23 cellular contexts compared by ENCODE assay signal in the genomic region with DNA sequence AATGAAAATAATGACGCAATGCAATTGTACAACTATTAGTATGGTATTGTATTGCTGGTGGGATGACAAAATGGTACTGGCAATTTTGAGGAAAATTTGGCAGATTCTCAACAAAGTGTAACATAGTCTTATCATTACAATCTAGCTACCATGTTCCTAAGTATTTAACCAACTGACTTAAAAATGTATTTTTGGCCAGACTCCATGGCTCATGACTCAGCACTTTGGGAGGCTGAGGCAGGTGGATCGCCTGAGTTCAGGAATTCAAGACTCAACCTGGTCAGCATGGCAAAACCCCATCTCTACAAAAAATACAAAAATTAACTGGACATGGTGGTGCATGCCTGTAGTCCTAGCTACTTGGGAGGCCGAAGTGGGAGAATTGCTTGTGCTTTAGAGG.
"Had no signal": no experiment of that assay in that cellular context is flagged by ENCODE, and none has a peak within 500 bp of the region (broad histone marks: within the 10 kb centered on the region; RNA-seq: fewer than 3 reads in every experiment).

No MANE protein-coding gene starts in this region.

- H3K4me1 ChIP-seq: esophagus squamous epithelium, gastroesophageal sphincter, parathyroid adenoma, prostate gland, spleen, testis, tibial nerve, upper lobe of right lung, vagina had no signal

- H3K9me3 ChIP-seq: prostate gland, testis, upper lobe of right lung, vagina had no signal

- H3K4me3 Mint-ChIP-seq: naive thymus-derived CD4-positive, alpha-beta T cell; nephron progenitor cell; stimulated activated naive B cell treated with anti-CD40 and anti-IgM and Interleukin-4, amounts not matched to agents 10 μg/mL and 1 μg/mL and 100 μg/mL, for 72 hours; stimulated activated naive CD8-positive, alpha-beta T cell treated with anti-CD3 and anti-CD28 coated beads, Interleukin-15, amount 100 ng/mL, for 72 hours had no signal

- H3K27ac Mint-ChIP-seq: naive thymus-derived CD4-positive, alpha-beta T cell; nephron progenitor cell; stimulated activated naive B cell treated with anti-CD40 and anti-IgM and Interleukin-4, amounts not matched to agents 10 μg/mL and 1 μg/mL and 100 μg/mL, for 72 hours; stimulated activated naive CD8-positive, alpha-beta T cell treated with anti-CD3 and anti-CD28 coated beads, Interleukin-15, amount 100 ng/mL, for 72 hours had no signal

- H3K79me2 ChIP-seq: parathyroid adenoma had no signal

- ATAC-seq: gastroesophageal sphincter; left lobe of liver; naive thymus-derived CD4-positive, alpha-beta T cell; sciatic nerve; stimulated activated naive B cell treated with anti-CD40 and anti-IgM and Interleukin-4, amounts not matched to agents 10 μg/mL and 1 μg/mL and 100 μg/mL, for 72 hours; stimulated activated naive CD8-positive, alpha-beta T cell treated with anti-CD3 and anti-CD28 coated beads, Interleukin-15, amount 100 ng/mL, for 72 hours; upper lobe of right lung had no signal

- H3K4me1 Mint-ChIP-seq: naive thymus-derived CD4-positive, alpha-beta T cell; nephron progenitor cell; stimulated activated naive B cell treated with anti-CD40 and anti-IgM and Interleukin-4, amounts not matched to agents 10 μg/mL and 1 μg/mL and 100 μg/mL, for 72 hours; stimulated activated naive CD8-positive, alpha-beta T cell treated with anti-CD3 and anti-CD28 coated beads, Interleukin-15, amount 100 ng/mL, for 72 hours had no signal

- H2AFZ ChIP-seq: parathyroid adenoma had no signal

- H3K27me3 ChIP-seq: esophagus squamous epithelium, gastroesophageal sphincter, spleen, testis, tibial nerve, upper lobe of right lung, vagina had no signal

- H3K4me3 ChIP-seq: esophagus squamous epithelium, gastroesophageal sphincter, prostate gland, spleen, testis, tibial nerve, upper lobe of right lung, vagina had no signal

- H3K27ac ChIP-seq: esophagus squamous epithelium, gastroesophageal sphincter, parathyroid adenoma, prostate gland, spleen, testis, tibial nerve, upper lobe of right lung, vagina had no signal

- H3K27me3 Mint-ChIP-seq: stimulated activated naive B cell treated with anti-CD40 and anti-IgM and Interleukin-4, amounts not matched to agents 10 μg/mL and 1 μg/mL and 100 μg/mL, for 72 hours; stimulated activated naive CD8-positive, alpha-beta T cell treated with anti-CD3 and anti-CD28 coated beads, Interleukin-15, amount 100 ng/mL, for 72 hours had no signal

- H3K36me3 ChIP-seq: esophagus squamous epithelium, gastroesophageal sphincter, prostate gland, spleen, tibial nerve, upper lobe of right lung, vagina had no signal

- DNase-seq: esophagus squamous epithelium; foreskin fibroblast; glutamatergic neuron; islet precursor cell; mammary epithelial cell; naive thymus-derived CD4-positive, alpha-beta T cell; nephron progenitor cell; retina; spleen; stimulated activated CD4-positive, alpha-beta T cell treated with anti-CD3 and anti-CD28 coated beads, Interleukin-15, amount 100 ng/mL, for 24 hours; stimulated activated CD4-positive, alpha-beta T cell treated with anti-CD3 and anti-CD28 coated beads, Interleukin-1b, Interleukin-23, amount 100 ng/mL, for 48 hours; stimulated activated CD4-positive, alpha-beta T cell treated with anti-CD3 and anti-CD28 coated beads, Interleukin-4, amount 100 ng/mL, for 4 hours; stimulated activated naive B cell treated with anti-CD40 and anti-IgM and Interleukin-4, amounts not matched to agents 10 μg/mL and 1 μg/mL and 100 μg/mL, for 72 hours; stimulated activated naive CD8-positive, alpha-beta T cell treated with anti-CD3 and anti-CD28 coated beads, Interleukin-15, amount 100 ng/mL, for 72 hours; testis; upper lobe of right lung had no signal
